Comparison of ENCODE assay signal across 8 cellular contexts in the genomic region with DNA sequence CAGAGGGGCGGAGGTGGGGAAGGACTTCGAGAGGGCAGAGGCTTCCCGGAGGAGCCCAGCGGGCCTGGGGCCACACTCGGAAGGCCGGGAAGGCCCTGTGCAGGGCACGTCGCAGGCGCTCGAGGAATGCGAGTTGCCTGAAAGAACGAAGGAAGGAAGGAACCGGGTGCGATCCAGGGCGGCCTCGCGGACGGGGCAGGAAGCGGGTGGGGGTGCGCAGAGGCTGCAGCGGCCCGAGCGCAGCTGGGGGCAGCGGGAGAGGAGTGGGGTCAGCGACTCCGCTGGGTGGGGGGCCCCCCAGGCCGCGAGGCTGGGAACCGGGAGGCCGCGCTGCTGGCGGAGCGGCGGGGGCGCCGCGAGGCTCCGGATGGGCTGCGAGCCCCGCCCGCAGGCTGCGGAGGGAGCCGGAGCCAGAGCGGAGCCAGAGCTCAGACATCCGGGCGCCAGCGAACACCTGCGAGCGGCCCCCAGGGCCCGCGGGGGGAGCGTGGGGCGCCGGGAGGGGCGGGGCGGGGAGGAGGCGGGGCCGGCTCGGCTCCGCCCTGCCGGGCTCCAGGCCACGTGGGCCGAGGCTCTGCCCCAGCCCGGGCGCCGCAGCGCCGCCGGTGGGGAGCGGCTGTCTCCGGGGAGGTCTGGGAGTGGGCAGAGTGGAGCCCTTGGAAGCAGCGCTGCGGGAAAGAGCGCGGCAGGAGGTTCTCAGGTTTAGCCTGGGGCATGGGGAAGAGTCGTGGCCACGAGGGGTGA. TPM values are rescaled to one million over a fixed set of nuclear protein-coding genes. Genes with fewer than 3 reads are reported as not detected.
DNase-seq lines count a peak whose midpoint lies in the region; ATAC-seq lines count a peak whose summit lies in the region.

No MANE protein-coding gene starts in this region.

- H3K27ac ChIP-seq in BLaER1 treated with 17β-estradiol and CSF1 and Interleukin-3, amounts not matched to agents 10 nM and 100 nM, result peak overlapping the region; percentile 56 to 97 (median 91); a peak in 21 of 22 replicates
- H3K27ac ChIP-seq in duodenal mucosa (ENCODE audit: low read depth, low read length), result peak overlapping the region; percentile 77

- peak overlapping the region; percentile 76 for H3K4me3 Mint-ChIP-seq in activated CD4-positive, alpha-beta memory T cell treated with anti-CD3 and anti-CD28 coated beads, Interleukin-2, amount 10 ng/mL, durations not matched to agents 7 days and 5 days

- H3K4me1 ChIP-seq in BLaER1 treated with 17β-estradiol and CSF1 and Interleukin-3, amounts not matched to agents 10 nM and 100 nM, result peaks cover 38 to 80% (median 75%) of the 10 kb centered on the region in 10 experiments
- H3K4me1 ChIP-seq in duodenal mucosa (ENCODE audit: control insufficient read depth in 1 of 2, insufficient read depth in 2 of 2, low read length in 2 of 2), result peaks cover 27 to 44% of the 10 kb centered on the region in 2 donors

- CTCF ChIA-PET in activated CD4-positive, alpha-beta memory T cell treated with anti-CD3 and anti-CD28 coated beads, Interleukin-2, amount 10 ng/mL, durations not matched to agents 7 days and 5 days (lab: Charles Lee), result interaction anchor here (0.6 to 18.2 kb wide), 20 partner anchors 9 to 186 kb away, joined by 3 to 545 read pairs (median 4); a partner anchor contains a TSS

- H3K36me3 Mint-ChIP-seq in activated CD4-positive, alpha-beta memory T cell treated with anti-CD3 and anti-CD28 coated beads, Interleukin-2, amount 10 ng/mL, durations not matched to agents 7 days and 5 days (ENCODE audit: low read depth), result peaks cover 6% of the 10 kb centered on the region

- H3K27me3 Mint-ChIP-seq in activated CD4-positive, alpha-beta memory T cell treated with anti-CD3 and anti-CD28 coated beads, Interleukin-2, amount 10 ng/mL, durations not matched to agents 7 days and 5 days, result peaks cover 28% of the 10 kb centered on the region

- H3K27me3 ChIP-seq in BLaER1 treated with 17β-estradiol and CSF1 and Interleukin-3, amounts not matched to agents 10 nM and 100 nM, result peaks cover 0 to 9% (median 0%) of the 10 kb centered on the region in 11 experiments; a peak in 3 of 22 replicates
- H3K27me3 ChIP-seq in duodenal mucosa (ENCODE audit: control insufficient read depth in 1 of 2, insufficient read depth in 2 of 2, low read length in 2 of 2), result no peaks in the 10 kb centered on the region

- H3K4me2 ChIP-seq in BLaER1 treated with 17β-estradiol and CSF1 and Interleukin-3, amounts not matched to agents 10 nM and 100 nM, result peak overlapping the region; percentile 83 to 98 (median 93)

- H3K9me3 ChIP-seq in BLaER1 treated with 17β-estradiol and CSF1 and Interleukin-3, amounts not matched to agents 10 nM and 100 nM (replicated peaks in 1 of 11), result no peaks in the 10 kb centered on the region
- H3K9me3 ChIP-seq in duodenal mucosa (ENCODE audit: control insufficient read depth in 1 of 2, low read length in 2 of 2), result no peaks in the 10 kb centered on the region

- peak overlapping the region; percentile 77 to 97 (median 86) for H3K4me3 ChIP-seq in BLaER1 treated with 17β-estradiol and CSF1 and Interleukin-3, amounts not matched to agents 10 nM and 100 nM
- peak overlapping the region; percentile 83 to 91 for H3K4me3 ChIP-seq in duodenal mucosa (ENCODE audit: low read depth in 1 of 2, low read length in 2 of 2)

- peaks cover 14 to 33% (median 27%) of the 10 kb centered on the region in 11 experiments; a peak in 20 of 22 replicates for H4K20me1 ChIP-seq in BLaER1 treated with 17β-estradiol and CSF1 and Interleukin-3, amounts not matched to agents 10 nM and 100 nM

- H3K9ac ChIP-seq in BLaER1 treated with 17β-estradiol and CSF1 and Interleukin-3, amounts not matched to agents 10 nM and 100 nM, result peak overlapping the region; percentile 83 to 91 (median 87)
- H3K9ac ChIP-seq in duodenal mucosa (ENCODE audit: low read depth in 1 of 2, low read length in 2 of 2), result peak overlapping the region; percentile 89 to 95

- POLR2A ChIA-PET in activated CD4-positive, alpha-beta memory T cell treated with anti-CD3 and anti-CD28 coated beads, Interleukin-2, amount 10 ng/mL, durations not matched to agents 7 days and 5 days (lab: Charles Lee), result interaction anchor here (0.6 to 8.5 kb wide), 19 partner anchors 9 to 210 kb away, joined by 3 to 63 read pairs (median 5); a partner anchor contains a TSS

- DNase-seq in GM19238 (ENCODE audit: insufficient read length, low spot score) (peak; percentile 84), NCI-H526 (lab: John Stamatoyannopoulos, UW) (peak; percentile 84 to 96), lung microvascular endothelial cell (ENCODE audit: low read depth in 2 of 2) (peak; percentile 92 to 96)
- DNase-seq in activated CD4-positive, alpha-beta memory T cell treated with anti-CD3 and anti-CD28 coated beads, Interleukin-2, amount 10 ng/mL, durations not matched to agents 7 days and 5 days, result peak; percentile 89
- DNase-seq in stimulated activated CD4-positive, alpha-beta T cell treated with anti-CD3 and anti-CD28 coated beads, TNF-alpha, amount 100 ng/mL, for 48 hours (ENCODE audit: low read depth in 3 of 3), result peak; percentile 62 to 78 (median 72)

- peaks cover 0 to 24% (median 10%) of the 10 kb centered on the region in 11 experiments; a peak in 11 of 22 replicates for H3K36me3 ChIP-seq in BLaER1 treated with 17β-estradiol and CSF1 and Interleukin-3, amounts not matched to agents 10 nM and 100 nM
- H3K36me3 ChIP-seq in duodenal mucosa (ENCODE audit: control insufficient read depth in 1 of 2, insufficient read depth in 2 of 2, low read length in 2 of 2), result no peaks in the 10 kb centered on the region

- peak; percentile 45 for ATAC-seq in HG03442 (IDR thresholded peaks at IDR 0.05; ENCODE audit: unreplicated experiment)

- peak overlapping the region; percentile 78 for H3K27ac Mint-ChIP-seq in activated CD4-positive, alpha-beta memory T cell treated with anti-CD3 and anti-CD28 coated beads, Interleukin-2, amount 10 ng/mL, durations not matched to agents 7 days and 5 days

- H3K4me1 Mint-ChIP-seq in activated CD4-positive, alpha-beta memory T cell treated with anti-CD3 and anti-CD28 coated beads, Interleukin-2, amount 10 ng/mL, durations not matched to agents 7 days and 5 days, result peaks cover 52% of the 10 kb centered on the region

- no peaks in the 10 kb centered on the region for H3K9me3 Mint-ChIP-seq in activated CD4-positive, alpha-beta memory T cell treated with anti-CD3 and anti-CD28 coated beads, Interleukin-2, amount 10 ng/mL, durations not matched to agents 7 days and 5 days

RNA-seq across cellular contexts. Expression of a gene that starts 4.6 kb away (rescaled TPM):
- 10 to 100 TPM; 14.7 to 14.8 TPM for total RNA-seq in activated CD4-positive, alpha-beta memory T cell treated with anti-CD3 and anti-CD28 coated beads, Interleukin-2, amount 10 ng/mL, durations not matched to agents 7 days and 5 days
- 479 and 520 TPM in 2 replicates for total RNA-seq in lung microvascular endothelial cell

RNA-seq across cellular contexts. Expression of a gene that starts 23.6 kb away (rescaled TPM):
- 10 to 100 TPM; 93.4 to 98.9 TPM for total RNA-seq in activated CD4-positive, alpha-beta memory T cell treated with anti-CD3 and anti-CD28 coated beads, Interleukin-2, amount 10 ng/mL, durations not matched to agents 7 days and 5 days
- total RNA-seq in lung microvascular endothelial cell, result 0.40 and 0.87 TPM in 2 replicates

Comparison
In these comparisons a context has a peak if more than half of its experiments do, and no peak if none do; other contexts are left out.
1. Peak in every context shown above with its lines: DNase-seq, ATAC-seq, H3K4me3 ChIP-seq and H3K27ac ChIP-seq.
2. RNA of a gene that starts 4.6 kb away (total RNA-seq): 479 to 520 TPM in lung microvascular endothelial cell; 14.7 to 14.8 TPM in activated CD4-positive, alpha-beta memory T cell treated with anti-CD3 and anti-CD28 coated beads, Interleukin-2, amount 10 ng/mL, durations not matched to agents 7 days and 5 days; every median in the first group is over 10 times any median in the second.
3. RNA of a gene that starts 23.6 kb away (total RNA-seq): 93.4 to 98.9 TPM in activated CD4-positive, alpha-beta memory T cell treated with anti-CD3 and anti-CD28 coated beads, Interleukin-2, amount 10 ng/mL, durations not matched to agents 7 days and 5 days; 0.40 to 0.87 TPM in lung microvascular endothelial cell; every median in the first group is over 10 times any median in the second.